15 cellular contexts compared by ENCODE assay signal in the genomic region with DNA sequence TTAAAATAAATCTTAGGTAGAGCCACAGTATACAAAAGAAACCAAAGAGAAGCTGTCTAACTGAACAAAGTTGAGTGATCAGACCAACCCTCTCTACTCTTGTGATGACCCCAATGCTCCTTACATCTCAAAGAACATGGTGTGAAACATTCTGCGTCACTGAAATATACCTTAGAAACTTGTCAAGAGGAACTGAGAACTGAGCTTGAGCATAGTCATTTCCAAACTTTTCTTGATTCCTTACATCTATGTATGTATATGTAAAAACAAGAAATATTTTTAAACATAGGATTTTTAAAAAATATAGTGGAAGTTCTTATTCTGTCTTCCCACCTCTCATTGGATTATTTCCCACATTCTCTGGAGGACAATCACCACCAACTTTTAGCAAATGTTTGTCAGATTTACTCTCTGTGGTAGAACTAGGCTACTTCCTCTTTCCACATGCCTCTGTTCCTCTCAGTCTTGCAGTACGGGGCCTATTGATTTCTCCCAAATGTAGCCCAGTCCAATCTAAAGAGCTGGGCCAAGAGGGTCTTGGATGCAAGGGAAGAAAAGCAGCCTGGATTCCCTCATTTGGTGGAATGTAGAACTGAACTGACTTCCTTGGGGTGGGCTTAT.
DNase-seq lines count a peak whose midpoint lies in the region; ATAC-seq, FAIRE-seq and TF ChIP-seq lines count a peak whose summit lies in the region.
"Had no signal": no experiment of that assay in that cellular context is flagged by ENCODE, and none has a peak within 500 bp of the region (broad histone marks: within the 10 kb centered on the region; RNA-seq: fewer than 3 reads in every experiment).

No MANE protein-coding gene starts in this region.

- no peak overlapping the region for H3K4me3 ChIP-seq in GM12878
- H3K4me3 ChIP-seq in tibial artery = no peak overlapping the region
- H3K4me3 ChIP-seq in Karpas-422 (ENCODE audit: low read length) = no peak overlapping the region
- H3K4me3 ChIP-seq in breast epithelium = no peak overlapping the region
- H3K4me3 ChIP-seq: coronary artery had no signal

- H3K4me1 ChIP-seq in GM12878 (ENCODE audit: control insufficient read depth, insufficient read depth, low read length) (peaks cover 6% of the 10 kb centered on the region), tibial artery (no peaks in the 10 kb centered on the region), Karpas-422 (ENCODE audit: low read length) (no peaks in the 10 kb centered on the region), breast epithelium (no peaks in the 10 kb centered on the region)

- TF ChIP-seq CTCF in GM12878 (IDR thresholded peaks at IDR 0.05 in 2 of 3, conservative IDR thresholded peaks at IDR 0.05 in 1 of 3; ENCODE audit: control insufficient read depth in 2 of 3, extremely low read depth in 1 of 3, insufficient read depth in 1 of 3, low read depth in 3 of 3, low read length in 3 of 3) (no peak), tibial artery (IDR thresholded peaks at IDR 0.05) (no peak), breast epithelium (IDR thresholded peaks at IDR 0.05) (no peak)

- no peak for TF ChIP-seq RAD21 in GM12878 (IDR thresholded peaks at IDR 0.05; ENCODE audit: insufficient read depth, low read depth, low read length)

- no peaks in the 10 kb centered on the region for H3K79me2 ChIP-seq in GM12878 (ENCODE audit: control insufficient read depth, insufficient read depth, low read length)
- no peaks in the 10 kb centered on the region for H3K79me2 ChIP-seq in Karpas-422 (ENCODE audit: low read length)

- H2AFZ ChIP-seq in GM12878 (ENCODE audit: control insufficient read depth, low read depth, low read length) = peak overlapping the region; percentile 33; the same call in 1 of the 2 replicates
- no peak overlapping the region for H2AFZ ChIP-seq in Karpas-422 (ENCODE audit: low read length)

- SMC1A ChIA-PET in GM12878 (lab: Charles Lee; ENCODE audit: uncharacterized antibody, unreplicated experiment) = interaction anchor here (0.9 to 1.4 kb wide), 7 partner anchors 11 to 513 kb away, joined by 3 to 5 read pairs (median 3); no protein-coding TSS in a partner anchor

- 0% methylated on average over 2 of the region's 2 CpGs for WGBS in GM12878 (ENCODE audit: insufficient coverage, insufficient replicate concordance, low lambda C conversion rate, missing lambda C conversion rate)

- peak; percentile 67 for DNase-seq in GM12878 (ENCODE audit: low read depth, low spot score)
- no peak for DNase-seq in tibial artery
- DNase-seq in NCI-H187 treated with DMSO at 0.1 percent for 48 hours (lab: John Stamatoyannopoulos, UW) = no peak
- no peak for DNase-seq in Karpas-422
- DNase-seq in breast epithelium (ENCODE audit: low spot score in 2 of 2) = no peak
- DNase-seq: activated effector memory CD4-positive, alpha-beta T cell treated with anti-CD3 and anti-CD28 coated beads, Interleukin-2, amount 50 U/mL, for 16 hours; naive thymus-derived CD8-positive, alpha-beta T cell; NCI-H1105; stimulated activated CD4-positive, alpha-beta T cell treated with anti-CD3 and anti-CD28 coated beads, Interleukin-15, amount 100 ng/mL, for 24 hours; WERI-Rb-1 had no signal

- in situ Hi-C loops in GM12878 (cut with MboI) = no loop called here

- H3K36me3 ChIP-seq in GM12878 (ENCODE audit: control insufficient read depth in 2 of 2, insufficient read depth in 2 of 2, low read length in 1 of 2) (no peaks in the 10 kb centered on the region), tibial artery (no peaks in the 10 kb centered on the region), Karpas-422 (ENCODE audit: insufficient read depth, low read length) (no peaks in the 10 kb centered on the region), breast epithelium (no peaks in the 10 kb centered on the region)
- H3K36me3 ChIP-seq: WERI-Rb-1 had no signal

- no TSS peak for BruUV-seq in GM12878 (replicated peaks; lab: Mats Ljungman, UMichigan)

- intact Hi-C loops in GM12878 (cut with micrococcal nuclease; ENCODE audit: unreplicated experiment) (no loop called here), tibial artery (cut with DNase I; ENCODE audit: low total_unique reads) (no loop called here), breast epithelium (cut with DNase I; ENCODE audit: low total_unique reads) (no loop called here)

- RAD21 ChIA-PET in GM12878 (lab: Charles Lee; ENCODE audit: unreplicated experiment) = interaction anchor here (0.7 to 1.0 kb wide), 2 partner anchors 17 to 97 kb away, joined by 3 read pairs; no protein-coding TSS in a partner anchor

- H3K27me3 ChIP-seq in GM12878 (replicated peaks in 1 of 2; ENCODE audit: control insufficient read depth in 2 of 2, insufficient read depth in 2 of 2, low read length in 1 of 2) (0 out of 4 replicates have a peak, but pooled peaks cover 0 to 3% of the 10 kb centered on the region in 2 experiments), tibial artery (no peaks in the 10 kb centered on the region), Karpas-422 (ENCODE audit: low read length) (no peaks in the 10 kb centered on the region), breast epithelium (no peaks in the 10 kb centered on the region)

- H3K9me2 ChIP-seq in Karpas-422 (replicated peaks; ENCODE audit: insufficient read depth, low read length) = no peaks in the 10 kb centered on the region

- H3K9ac ChIP-seq in GM12878 (ENCODE audit: control insufficient read depth, insufficient read depth, low read length) (no peak overlapping the region), Karpas-422 (ENCODE audit: low read length) (no peak overlapping the region)

- peak; percentile 77 for FAIRE-seq in GM12878 (lab: Jason Lieb, UNC)

- H4K20me1 ChIP-seq in GM12878 (ENCODE audit: control insufficient read depth, insufficient read depth) (no peaks in the 10 kb centered on the region), Karpas-422 (ENCODE audit: insufficient read depth, low read depth, low read length) (no peaks in the 10 kb centered on the region)

- TF ChIP-seq EP300 in GM12878 (IDR thresholded peaks at IDR 0.05; ENCODE audit: borderline replicate concordance in 1 of 2, control insufficient read depth in 1 of 2, low read depth in 2 of 2, low read length in 2 of 2) = peak; percentile 88 to 95

- CTCF ChIA-PET in GM12878 (lab: Yijun Ruan, JAX) = interaction anchor here (0.9 to 1.5 kb wide), 3 partner anchors 11 to 25 kb away, joined by 3 read pairs; no protein-coding TSS in a partner anchor

- H3K27ac ChIP-seq in GM12878 (ENCODE audit: control insufficient read depth, insufficient read depth) (peak overlapping the region; percentile 33; the same call in 1 of the 2 replicates), tibial artery (no peak overlapping the region), Karpas-422 (ENCODE audit: low read length) (no peak overlapping the region), breast epithelium (no peak overlapping the region)
- H3K27ac ChIP-seq: coronary artery, WERI-Rb-1 had no signal

- H3K9me3 ChIP-seq in GM12878 (replicated peaks; ENCODE audit: control insufficient read depth, insufficient read depth, low read length) = no peaks in the 10 kb centered on the region
- peaks cover 0 to 3% (median 0%) of the 10 kb centered on the region in 3 donors for H3K9me3 ChIP-seq in tibial artery
- peaks cover 3% of the 10 kb centered on the region; the same call in 1 of the 2 replicates for H3K9me3 ChIP-seq in Karpas-422 (ENCODE audit: low read length)
- H3K9me3 ChIP-seq in breast epithelium = peaks cover 0 to 6% of the 10 kb centered on the region in 2 donors

- peak; percentile 99 for ATAC-seq in GM18870 (IDR thresholded peaks at IDR 0.05; ENCODE audit: unreplicated experiment)
- ATAC-seq in GM21619 (IDR thresholded peaks at IDR 0.05; ENCODE audit: unreplicated experiment) = peak; percentile 99
- peak; percentile 99 for ATAC-seq in HG03159 (IDR thresholded peaks at IDR 0.05; ENCODE audit: unreplicated experiment)
- peak; percentile 99 for ATAC-seq in GM12878
- ATAC-seq: naive thymus-derived CD8-positive, alpha-beta T cell; Panc1 had no signal

- peak overlapping the region; percentile 68 for H3K4me2 ChIP-seq in GM12878 (ENCODE audit: control insufficient read depth, insufficient read depth)
- H3K4me2 ChIP-seq in Karpas-422 (ENCODE audit: low read depth, low read length, poor library complexity, severe bottlenecking) = no peak overlapping the region

- TF ChIP-seq POLR2A in GM12878 (IDR thresholded peaks at IDR 0.05; ENCODE audit: low read depth, low read length) (no peak), breast epithelium (IDR thresholded peaks at IDR 0.05) (no peak)

- POLR2A ChIA-PET in GM12878 (lab: Charles Lee) = interaction anchor here (1.4 kb wide), 1 partner anchor 359 kb away, joined by 4 read pairs; no protein-coding TSS in a partner anchor

TF ChIP-seq in GM12878, 131 proteins besides CTCF, POLR2A, EP300 and RAD21 (continues in another document):
- TF ChIP-seq SMAD5 (IDR thresholded peaks at IDR 0.05; ENCODE audit: low read depth) (no peak), IKZF1 (conservative IDR thresholded peaks at IDR 0.05) (peak; percentile 75), CREB1 (IDR thresholded peaks at IDR 0.05; ENCODE audit: low read depth) (peak; percentile 77), HCFC1 (IDR thresholded peaks at IDR 0.05; ENCODE audit: low read length) (no peak), MTA3 (IDR thresholded peaks at IDR 0.05; ENCODE audit: borderline replicate concordance, low read length) (0 out of 2 replicates have a peak, but pooled peaks have one; percentile 50), RAD51 (IDR thresholded peaks at IDR 0.05) (no peak), CHD4 (IDR thresholded peaks at IDR 0.05) (no peak), STAT3 (IDR thresholded peaks at IDR 0.05; ENCODE audit: low read depth, low read length) (no peak), ZBTB33 (IDR thresholded peaks at IDR 0.05) (no peak), MTA2 (IDR thresholded peaks at IDR 0.05; ENCODE audit: low read depth) (peak; percentile 88), ATF7 (IDR thresholded peaks at IDR 0.05; ENCODE audit: low read depth) (peak; percentile 55; the same call in 1 of the 2 replicates)
